ENCODE assay signal across 22 cellular contexts in the genomic region with DNA sequence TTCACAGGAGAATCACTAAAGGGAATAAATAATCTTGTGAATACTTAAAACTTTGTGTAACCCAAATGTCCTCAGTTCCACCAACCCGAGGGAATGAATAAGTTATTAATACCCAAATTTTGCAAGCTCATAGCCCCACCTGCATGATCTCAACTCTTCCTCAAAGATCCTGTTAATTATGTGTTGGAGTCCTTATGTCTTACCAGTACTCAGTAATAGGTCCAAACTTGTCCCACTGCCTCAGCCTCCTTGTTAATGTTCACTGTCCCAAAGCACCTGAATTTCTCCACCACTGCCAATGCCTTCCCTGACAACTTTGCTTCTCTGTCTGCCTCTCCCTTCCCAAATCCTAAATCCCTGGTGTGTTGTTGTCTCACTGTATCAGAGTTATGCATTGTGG.
"Had no signal": no experiment of that assay in that cellular context is flagged by ENCODE, and none has a peak within 500 bp of the region (broad histone marks: within the 10 kb centered on the region; RNA-seq: fewer than 3 reads in every experiment).

No MANE protein-coding gene starts in this region.

- H3K36me3 ChIP-seq: brain microvascular endothelial cell, colonic mucosa, left lung, sigmoid colon, spleen, upper lobe of right lung had no signal

- H3K4me3 ChIP-seq: colonic mucosa, dorsolateral prefrontal cortex, left lung, lung, sigmoid colon, spleen, testis, upper lobe of right lung had no signal

- H3K27ac ChIP-seq: brain microvascular endothelial cell, colonic mucosa, dorsolateral prefrontal cortex, foreskin keratinocyte, left lung, sigmoid colon, spleen, upper lobe of right lung, VCaP had no signal

- DNase-seq: activated CD4-positive, CD25-positive, alpha-beta regulatory T cell treated with anti-CD3 and anti-CD28 coated beads, Interleukin-2, amount 50 U/mL, for 72 hours; activated gamma-delta T cell treated with Interleukin-2 at 50 U/mL for 16 hours; activated T-cell treated with anti-CD3 and anti-CD28 coated beads, Interleukin-2, amount 50 U/mL, for 1 hour; aorta; brain microvascular endothelial cell; colonic mucosa; dorsolateral prefrontal cortex; immature natural killer cell; left lung; midbrain; natural killer cell; retina; sigmoid colon; spleen; stimulated activated CD4-positive, alpha-beta T cell treated with anti-CD3 and anti-CD28 coated beads, Interleukin-4, amount 100 ng/mL, for 1 hour; stimulated activated naive CD4-positive, alpha-beta T cell; T-cell; testis; upper lobe of right lung had no signal

- H3K4me1 ChIP-seq: colonic mucosa, left lung, sigmoid colon, spleen, upper lobe of right lung had no signal

- H3K27me3 ChIP-seq: brain microvascular endothelial cell, colonic mucosa, dorsolateral prefrontal cortex, foreskin keratinocyte, left lung, sigmoid colon, spleen, testis, upper lobe of right lung had no signal

- ATAC-seq: foreskin keratinocyte, left lung, natural killer cell, T-cell, upper lobe of right lung had no signal

- H3K9me3 ChIP-seq: colonic mucosa, testis, upper lobe of right lung had no signal
